9 cellular contexts compared by ENCODE assay signal in the genomic region with DNA sequence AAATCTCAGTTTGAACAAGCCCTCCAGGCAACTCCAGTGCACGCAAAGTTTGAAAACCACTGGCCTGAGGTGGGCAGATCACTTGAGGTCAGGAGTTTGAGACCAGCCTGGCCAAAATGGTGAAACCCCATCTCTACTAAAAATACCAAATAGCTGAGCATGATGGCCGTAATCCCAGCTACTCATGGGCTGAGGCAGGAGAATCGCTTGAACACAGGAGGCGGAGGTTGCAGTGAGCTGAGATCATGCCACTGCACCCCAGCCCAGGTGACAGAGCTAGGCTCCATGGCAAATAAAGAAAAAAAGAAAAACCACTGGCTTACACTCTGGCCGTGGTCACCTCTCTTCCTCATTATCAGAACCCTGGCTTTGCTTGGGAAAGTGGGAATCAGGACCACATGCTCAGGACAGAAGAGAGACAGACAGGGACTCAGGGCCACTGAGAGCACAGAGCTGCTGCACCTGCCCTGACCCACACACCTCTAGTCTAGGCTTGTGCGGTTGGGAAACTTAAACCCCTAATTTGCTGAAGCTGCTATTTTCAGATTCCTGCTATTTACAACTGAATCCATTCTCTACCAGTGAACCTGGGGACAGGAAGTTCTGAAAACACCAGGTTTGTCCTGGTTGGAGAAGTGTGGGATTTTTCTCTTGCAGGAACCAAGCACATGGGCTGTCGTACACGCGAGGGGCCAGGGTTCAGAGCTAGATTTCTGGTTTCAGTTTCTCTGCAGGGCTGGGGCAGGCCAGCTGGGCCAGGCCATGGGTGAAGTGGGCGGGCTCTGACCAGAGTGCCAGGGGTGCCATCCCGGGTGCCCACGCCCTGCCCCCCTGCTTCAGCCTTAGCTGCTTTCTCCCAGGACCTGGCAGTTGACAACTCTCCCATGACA. TPM values are rescaled to one million over a fixed set of nuclear protein-coding genes. Genes with fewer than 3 reads are reported as not detected.
DNase-seq lines count a peak whose midpoint lies in the region; ATAC-seq and TF ChIP-seq lines count a peak whose summit lies in the region.
"Had no signal": no experiment of that assay in that cellular context is flagged by ENCODE, and none has a peak within 500 bp of the region (broad histone marks: within the 10 kb centered on the region; RNA-seq: fewer than 3 reads in every experiment).

No MANE protein-coding gene starts in this region.

- H3K36me3 Mint-ChIP-seq in activated B cell treated with CpG ODN at 0.5 μM for 24 hours (ENCODE audit: low read depth), result peaks cover 9% of the 10 kb centered on the region

- peaks cover 92% of the 10 kb centered on the region for H3K4me1 Mint-ChIP-seq in activated B cell treated with CpG ODN at 0.5 μM for 24 hours

- ATAC-seq in HG02852 (IDR thresholded peaks at IDR 0.05; ENCODE audit: unreplicated experiment), result peak; percentile 37
- ATAC-seq in activated B cell treated with CpG ODN at 0.5 μM for 24 hours (ENCODE audit: low read depth), result peak; percentile 69
- peak; percentile 88 for ATAC-seq in sciatic nerve
- no peak for ATAC-seq in HG03565 (IDR thresholded peaks at IDR 0.05; ENCODE audit: unreplicated experiment)

- peak; percentile 36 for TF ChIP-seq POLR2A in GM18951 (IDR thresholded peaks at IDR 0.05; ENCODE audit: extremely low read depth, insufficient read depth, insufficient read length)

- DNase-seq in activated B cell treated with CpG ODN at 0.5 μM for 24 hours, result peak; percentile 46
- peak; percentile 73 for DNase-seq in sciatic nerve (ENCODE audit: low spot score)
- DNase-seq in NCI-H69 (lab: John Stamatoyannopoulos, UW), result no peak
- no peak for DNase-seq in stimulated activated CD4-positive, alpha-beta T cell treated with anti-CD3 and anti-CD28 coated beads, Interleukin-1b, Interleukin-23, amount 100 ng/mL, for 48 hours
- DNase-seq in NCI-H446 treated with DMSO at 0.1 percent for 48 hours (lab: John Stamatoyannopoulos, UW), result no peak
- DNase-seq: activated effector memory CD4-positive, alpha-beta T cell treated with Interleukin-2 at 50 U/mL for 16 hours had no signal

- H3K4me3 Mint-ChIP-seq in activated B cell treated with CpG ODN at 0.5 μM for 24 hours, result peak overlapping the region; percentile 62

- POLR2A ChIA-PET in activated B cell treated with CpG ODN at 0.5 μM for 24 hours (lab: Charles Lee), result interaction anchor here (0.8 to 3.4 kb wide), 14 partner anchors 8 to 283 kb away, joined by 3 to 16 read pairs (median 4); a partner anchor contains a TSS

- CTCF ChIA-PET in activated B cell treated with CpG ODN at 0.5 μM for 24 hours (lab: Charles Lee), result interaction anchor here (0.7 to 4.8 kb wide), 3 partner anchors 19 to 52 kb away, joined by 3 to 45 read pairs (median 5); no protein-coding TSS in a partner anchor

- in situ Hi-C loops in GM18951 (cut with MboI; ENCODE audit: low sequenced_read_pairs, unreplicated experiment), result no loop called here

- intact Hi-C loops in activated B cell treated with CpG ODN at 0.5 μM for 24 hours (cut with micrococcal nuclease) (loop anchor here (1.0 to 5.0 kb wide), 2 partner anchors 9 to 185 kb away; no protein-coding TSS in a partner anchor), sciatic nerve (cut with DNase I) (no loop called here)

- peaks cover 10% of the 10 kb centered on the region for H3K9me3 Mint-ChIP-seq in activated B cell treated with CpG ODN at 0.5 μM for 24 hours

- TF ChIP-seq CTCF in activated B cell treated with CpG ODN at 0.5 μM for 24 hours (IDR thresholded peaks at IDR 0.05), result no peak

- no peaks in the 10 kb centered on the region for H3K27me3 Mint-ChIP-seq in activated B cell treated with CpG ODN at 0.5 μM for 24 hours

- H3K27ac Mint-ChIP-seq in activated B cell treated with CpG ODN at 0.5 μM for 24 hours, result peak overlapping the region; percentile 91

RNA-seq across cellular contexts. Expression of a gene that starts 51.6 kb away (rescaled TPM):
- total RNA-seq in activated B cell treated with CpG ODN at 0.5 μM for 24 hours, result 32.1 and 35.4 TPM in 2 replicates
- total RNA-seq in sciatic nerve, result 14.3 TPM

Comparison
In these comparisons a context has a peak if more than half of its experiments do, and no peak if none do; other contexts are left out.
1. DNase-seq: peak in activated B cell treated with CpG ODN at 0.5 μM for 24 hours (single experiment) and sciatic nerve (single experiment); none in NCI-H69 (single experiment), stimulated activated CD4-positive, alpha-beta T cell treated with anti-CD3 and anti-CD28 coated beads, Interleukin-1b, Interleukin-23, amount 100 ng/mL, for 48 hours (single experiment) and NCI-H446 treated with DMSO at 0.1 percent for 48 hours (single experiment).